Comparison of ENCODE assay signal across 15 cellular contexts in the genomic region with DNA sequence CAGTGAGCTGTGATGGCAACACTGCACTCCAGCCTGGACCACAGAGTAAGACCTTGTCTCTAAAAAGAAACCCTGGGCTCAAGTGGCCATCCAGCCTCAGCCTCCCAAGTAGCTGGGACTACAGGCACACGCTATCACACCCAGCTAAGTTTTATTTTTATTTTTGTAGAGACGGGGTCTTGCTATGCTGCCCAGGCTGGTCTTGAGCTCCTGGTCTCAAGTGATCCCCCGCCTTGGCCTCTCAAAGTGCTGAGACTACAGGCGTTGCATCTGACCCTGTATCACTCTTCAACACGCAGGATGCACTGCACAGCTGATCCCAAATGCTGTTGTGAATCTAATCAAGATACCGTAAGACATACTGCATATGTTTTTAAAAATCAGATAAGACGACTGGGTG.
"Had no signal": no experiment of that assay in that cellular context is flagged by ENCODE, and none has a peak within 500 bp of the region (broad histone marks: within the 10 kb centered on the region; RNA-seq: fewer than 3 reads in every experiment).

No MANE protein-coding gene starts in this region.

- H3K27ac ChIP-seq: ascending aorta, cardiac muscle cell, coronary artery, heart right ventricle, left lung, pancreas, stomach, thyroid gland had no signal

- H3K36me3 ChIP-seq: ascending aorta, cardiac muscle cell, gastrocnemius medialis, heart right ventricle, left lung, pancreas, stomach, thyroid gland had no signal

- H3K9me3 ChIP-seq: ascending aorta, gastrocnemius medialis, heart right ventricle, left lung, pancreas, stomach, thyroid gland had no signal

- H3K27me3 ChIP-seq: ascending aorta, cardiac muscle cell, gastrocnemius medialis, heart right ventricle, left lung, pancreas, stomach, thyroid gland had no signal

- DNase-seq: activated CD4-positive, CD25-positive, alpha-beta regulatory T cell treated with anti-CD3 and anti-CD28 coated beads, Interleukin-2, amount 50 U/mL, for 72 hours; activated gamma-delta T cell; activated T-cell treated with anti-CD3 and anti-CD28 coated beads for 4 hours; effector CD4-positive, alpha-beta T cell; gastrocnemius medialis; heart right ventricle; left lung; pancreas; stomach; thyroid gland had no signal

- ATAC-seq: heart right ventricle, left lung, Right ventricle myocardium inferior, SK-N-SH treated with all-trans-retinoic acid at 6 μM for 48 hours had no signal

- H3K4me3 ChIP-seq: ascending aorta, cardiac muscle cell, coronary artery, gastrocnemius medialis, heart right ventricle, left lung, pancreas, stomach, thyroid gland had no signal
